ENCODE assay signal across 25 cellular contexts in genomic region chr6:124901105-124901504, GRCh38.
"Had no signal": no experiment of that assay in that cellular context is flagged by ENCODE, and none has a peak within 500 bp of the region (broad histone marks: within the 10 kb centered on the region; RNA-seq: fewer than 3 reads in every experiment).

No MANE protein-coding gene starts in this region.

- H3K27me3 Mint-ChIP-seq: activated B cell treated with CpG ODN at 0.5 μM for 24 hours; activated CD4-positive, alpha-beta T cell treated with anti-CD3 and anti-CD28 coated beads, Interleukin-2, amount 10 ng/mL, durations not matched to agents 24 days and 14 days; activated naive CD4-positive, alpha-beta T cell treated with anti-CD3 and anti-CD28 coated beads, Interleukin-2, amount 10 ng/mL, durations not matched to agents 7 days and 5 days; activated naive CD8-positive, alpha-beta T cell treated with anti-CD3 and anti-CD28 coated beads for 36 hours; activated T-helper 17 cell treated with anti-CD3 and anti-CD28 coated beads, Interleukin-2, amount 50 U/mL, for 72 hours had no signal

- H3K4me1 ChIP-seq: breast epithelium, Peyer's patch, SJSA1 had no signal

- H3K36me3 Mint-ChIP-seq: activated naive CD4-positive, alpha-beta T cell treated with anti-CD3 and anti-CD28 coated beads, Interleukin-2, amount 10 ng/mL, durations not matched to agents 7 days and 5 days; activated naive CD8-positive, alpha-beta T cell treated with anti-CD3 and anti-CD28 coated beads for 36 hours had no signal

- DNase-seq: activated B cell treated with CpG ODN at 0.5 μM for 24 hours; activated CD4-positive, alpha-beta T cell treated with anti-CD3 and anti-CD28 coated beads for 1 hour; activated CD4-positive, alpha-beta T cell treated with anti-CD3 and anti-CD28 coated beads, Interleukin-2, amount 10 ng/mL, durations not matched to agents 24 days and 14 days; activated CD4-positive, alpha-beta T cell treated with anti-CD3 and anti-CD28 coated beads, Interleukin-2, amount 50 U/mL, for 48 hours; activated CD8-positive, alpha-beta memory T cell treated with anti-CD3 and anti-CD28 coated beads for 24 hours; activated gamma-delta T cell; activated naive CD4-positive, alpha-beta T cell treated with anti-CD3 and anti-CD28 coated beads, Interleukin-2, amount 10 ng/mL, durations not matched to agents 7 days and 5 days; activated naive CD8-positive, alpha-beta T cell treated with anti-CD3 and anti-CD28 coated beads for 36 hours; activated T-cell treated with anti-CD3 and anti-CD28 coated beads, Interleukin-2, amount 50 U/mL, for 4 hours; anterior cingulate cortex; central memory CD4-positive, alpha-beta T cell; NCI-H1105 treated with DMSO at 0.1 percent for 48 hours; NCI-H1436 treated with DMSO at 0.1 percent for 48 hours; NCI-H187; NCI-H2081; NCI-H510A treated with DMSO at 0.1 percent for 48 hours; NCI-H69; NK-92 treated with Interleukin-12 subunit alpha and Interleukin-12 subunit beta, amount 100 ng/mL, for 24 hours; Peyer's patch; SHP77; SW 1271 had no signal

- H3K4me3 Mint-ChIP-seq: activated B cell treated with CpG ODN at 0.5 μM for 24 hours; activated CD4-positive, alpha-beta T cell treated with anti-CD3 and anti-CD28 coated beads, Interleukin-2, amount 10 ng/mL, durations not matched to agents 24 days and 14 days; activated naive CD4-positive, alpha-beta T cell treated with anti-CD3 and anti-CD28 coated beads, Interleukin-2, amount 10 ng/mL, durations not matched to agents 7 days and 5 days; activated naive CD8-positive, alpha-beta T cell treated with anti-CD3 and anti-CD28 coated beads for 36 hours; activated T-cell treated with anti-CD3 and anti-CD28 coated beads, Interleukin-2, amount 50 U/mL, for 4 hours; activated T-helper 17 cell treated with anti-CD3 and anti-CD28 coated beads, Interleukin-2, amount 50 U/mL, for 72 hours had no signal

- ATAC-seq: activated T-cell treated with anti-CD3 and anti-CD28 coated beads, Interleukin-2, amount 50 U/mL, for 4 hours; activated T-helper 17 cell treated with anti-CD3 and anti-CD28 coated beads, Interleukin-2, amount 50 U/mL, for 72 hours; SK-N-SH treated with all-trans-retinoic acid at 6 μM for 48 hours had no signal

- H3K9me3 ChIP-seq: breast epithelium, Peyer's patch, SJSA1 had no signal

- H3K36me3 ChIP-seq: breast epithelium, Peyer's patch, SJSA1 had no signal

- H3K27ac ChIP-seq: breast epithelium, Peyer's patch, SJSA1 had no signal

- H3K4me3 ChIP-seq: breast epithelium, Peyer's patch, SJSA1 had no signal

- H3K9me3 Mint-ChIP-seq: activated B cell treated with CpG ODN at 0.5 μM for 24 hours; activated CD4-positive, alpha-beta T cell treated with anti-CD3 and anti-CD28 coated beads, Interleukin-2, amount 10 ng/mL, durations not matched to agents 24 days and 14 days; activated naive CD4-positive, alpha-beta T cell treated with anti-CD3 and anti-CD28 coated beads, Interleukin-2, amount 10 ng/mL, durations not matched to agents 7 days and 5 days; activated naive CD8-positive, alpha-beta T cell treated with anti-CD3 and anti-CD28 coated beads for 36 hours; activated T-cell treated with anti-CD3 and anti-CD28 coated beads, Interleukin-2, amount 50 U/mL, for 4 hours; activated T-helper 17 cell treated with anti-CD3 and anti-CD28 coated beads, Interleukin-2, amount 50 U/mL, for 72 hours had no signal

- H3K27ac Mint-ChIP-seq: activated B cell treated with CpG ODN at 0.5 μM for 24 hours; activated CD4-positive, alpha-beta T cell treated with anti-CD3 and anti-CD28 coated beads, Interleukin-2, amount 10 ng/mL, durations not matched to agents 24 days and 14 days; activated naive CD4-positive, alpha-beta T cell treated with anti-CD3 and anti-CD28 coated beads, Interleukin-2, amount 10 ng/mL, durations not matched to agents 7 days and 5 days; activated naive CD8-positive, alpha-beta T cell treated with anti-CD3 and anti-CD28 coated beads for 36 hours; activated T-helper 17 cell treated with anti-CD3 and anti-CD28 coated beads, Interleukin-2, amount 50 U/mL, for 72 hours had no signal

- H3K27me3 ChIP-seq: breast epithelium, Peyer's patch, SJSA1 had no signal

- H3K4me1 Mint-ChIP-seq: activated B cell treated with CpG ODN at 0.5 μM for 24 hours; activated CD4-positive, alpha-beta T cell treated with anti-CD3 and anti-CD28 coated beads, Interleukin-2, amount 10 ng/mL, durations not matched to agents 24 days and 14 days; activated naive CD4-positive, alpha-beta T cell treated with anti-CD3 and anti-CD28 coated beads, Interleukin-2, amount 10 ng/mL, durations not matched to agents 7 days and 5 days; activated naive CD8-positive, alpha-beta T cell treated with anti-CD3 and anti-CD28 coated beads for 36 hours; activated T-helper 17 cell treated with anti-CD3 and anti-CD28 coated beads, Interleukin-2, amount 50 U/mL, for 72 hours had no signal
